9 cellular contexts compared by ENCODE assay signal in the genomic region with DNA sequence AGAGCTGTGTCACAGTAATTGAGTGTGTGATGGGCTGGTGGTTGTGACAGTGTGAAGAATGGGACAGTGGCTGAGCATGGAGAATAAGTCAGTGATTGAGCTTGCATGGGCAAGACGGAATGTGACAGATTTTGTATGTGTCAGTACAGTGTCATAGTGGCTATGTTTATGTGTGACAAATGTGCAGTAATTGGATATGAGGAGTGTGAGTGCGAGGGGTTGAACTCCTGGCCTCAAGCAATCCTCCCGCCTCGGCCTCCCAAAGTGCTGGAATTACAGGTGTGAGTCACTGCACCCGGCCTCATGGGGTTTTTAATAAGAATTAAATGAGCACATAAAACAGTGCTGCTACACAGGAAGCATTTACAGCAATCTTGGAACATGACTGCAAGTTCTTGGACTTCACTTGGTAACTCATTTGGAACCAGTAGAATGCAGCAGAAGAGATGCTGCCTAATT. TPM values are rescaled to one million over a fixed set of nuclear protein-coding genes. Genes with fewer than 3 reads are reported as not detected.
DNase-seq lines count a peak whose midpoint lies in the region; ATAC-seq and TF ChIP-seq lines count a peak whose summit lies in the region.
"Had no signal": no experiment of that assay in that cellular context is flagged by ENCODE, and none has a peak within 500 bp of the region (broad histone marks: within the 10 kb centered on the region; RNA-seq: fewer than 3 reads in every experiment).

No MANE protein-coding gene starts in this region.

- peaks cover 0 to 6% (median 0%) of the 10 kb centered on the region in 5 donors for H3K27me3 Mint-ChIP-seq in naive thymus-derived CD4-positive, alpha-beta T cell

- H3K9ac ChIP-seq in BLaER1 (no peak overlapping the region), KMS-11 (no peak overlapping the region)

- intact Hi-C loops in naive thymus-derived CD4-positive, alpha-beta T cell (cut with micrococcal nuclease): loop anchor here (1.0 to 10.0 kb wide), 12 partner anchors 39 to 1082 kb away; partner anchors contain the start of genes FAR1 (in 2 of the 2), BMAL1 (in 1 of the 2), COPB1 (in 1 of the 2) and CYP2R1 (in 1 of the 2)

- H2AFZ ChIP-seq in KMS-11 (ENCODE audit: low read depth): no peak overlapping the region

- H3K27me3 ChIP-seq in BLaER1: no peaks in the 10 kb centered on the region; the same call in 1 of the 2 replicates
- no peaks in the 10 kb centered on the region for H3K27me3 ChIP-seq in KMS-11 (ENCODE audit: insufficient read depth, low read depth)
- no peaks in the 10 kb centered on the region for H3K27me3 ChIP-seq in naive thymus-derived CD4-positive, alpha-beta T cell (ENCODE audit: control insufficient read depth in 2 of 2, insufficient read depth in 2 of 2, low read length in 2 of 2)

- H3K4me3 ChIP-seq in BLaER1 (no peak overlapping the region), KMS-11 (IDR thresholded peaks at IDR 0.05; ENCODE audit: insufficient read depth, low read depth, low read length) (no peak overlapping the region), choroid plexus epithelial cell (ENCODE audit: low read depth, low read length) (peak overlapping the region; percentile 86)
- H3K4me3 ChIP-seq in naive thymus-derived CD4-positive, alpha-beta T cell (ENCODE audit: low read length): peak overlapping the region; percentile 52

- H3K27ac Mint-ChIP-seq in naive thymus-derived CD4-positive, alpha-beta T cell: peak overlapping the region in 4 of 9 donors; percentile 10 to 51 (median 41)

- no peak overlapping the region for H3K27ac ChIP-seq in BLaER1
- no peak overlapping the region for H3K27ac ChIP-seq in KMS-11
- no peak overlapping the region for H3K27ac ChIP-seq in naive thymus-derived CD4-positive, alpha-beta T cell (ENCODE audit: low read depth, low read length)

- ATAC-seq in naive thymus-derived CD4-positive, alpha-beta T cell: no peak
- ATAC-seq in HG03520 (IDR thresholded peaks at IDR 0.05; ENCODE audit: unreplicated experiment): no peak

- H3K4me1 Mint-ChIP-seq in naive thymus-derived CD4-positive, alpha-beta T cell: peaks cover 22 to 50% (median 26%) of the 10 kb centered on the region in 7 donors

- H3K4me2 ChIP-seq in BLaER1 (peak overlapping the region; percentile 91; the same call in 1 of the 2 replicates), KMS-11 (peak overlapping the region; percentile 15; the same call in 1 of the 2 replicates)

- H3K9me3 Mint-ChIP-seq in naive thymus-derived CD4-positive, alpha-beta T cell: no peaks in the 10 kb centered on the region

- H4K20me1 ChIP-seq in BLaER1 (peaks cover 32% of the 10 kb centered on the region), KMS-11 (ENCODE audit: insufficient read depth) (no peaks in the 10 kb centered on the region)

- POLR2A ChIA-PET in naive thymus-derived CD4-positive, alpha-beta T cell (lab: Charles Lee): no interaction called here

- H3K9me3 ChIP-seq in BLaER1: no peaks in the 10 kb centered on the region
- H3K9me3 ChIP-seq in naive thymus-derived CD4-positive, alpha-beta T cell (ENCODE audit: control insufficient read depth in 2 of 3, low read length in 3 of 3): no peaks in the 10 kb centered on the region

- TF ChIP-seq CTCF in KMS-11 (conservative IDR thresholded peaks at IDR 0.05; ENCODE audit: low read depth, low read length): no peak
- TF ChIP-seq CTCF in choroid plexus epithelial cell (conservative IDR thresholded peaks at IDR 0.05; ENCODE audit: low read depth, low read length): no peak
- no peak for TF ChIP-seq CTCF in GM10266 (IDR thresholded peaks at IDR 0.05; ENCODE audit: control insufficient read depth, insufficient read depth, low read depth, missing control alignments)

- CTCF ChIA-PET in naive thymus-derived CD4-positive, alpha-beta T cell (lab: Charles Lee): no interaction called here

- H3K36me3 Mint-ChIP-seq in naive thymus-derived CD4-positive, alpha-beta T cell: peaks cover 0 to 11% (median 0%) of the 10 kb centered on the region in 5 donors

- no peaks in the 10 kb centered on the region for H3K36me3 ChIP-seq in BLaER1
- no peaks in the 10 kb centered on the region for H3K36me3 ChIP-seq in KMS-11 (ENCODE audit: insufficient read depth)
- H3K36me3 ChIP-seq in naive thymus-derived CD4-positive, alpha-beta T cell (ENCODE audit: control insufficient read depth in 2 of 3, insufficient read depth in 3 of 3, low read length in 3 of 3): no peaks in the 10 kb centered on the region

- H3K79me2 ChIP-seq in KMS-11 (ENCODE audit: insufficient read depth, low read depth): peaks cover 3% of the 10 kb centered on the region; the same call in 1 of the 2 replicates

- H3K4me1 ChIP-seq in BLaER1 (peaks cover 9% of the 10 kb centered on the region), KMS-11 (ENCODE audit: low read depth, poor library complexity, severe bottlenecking) (peaks cover 5% of the 10 kb centered on the region)
- H3K4me1 ChIP-seq in naive thymus-derived CD4-positive, alpha-beta T cell (ENCODE audit: control insufficient read depth in 2 of 2, insufficient read depth in 2 of 2, low read length in 2 of 2): peaks cover 7% of the 10 kb centered on the region in 2 donors

- H3K4me3 Mint-ChIP-seq in naive thymus-derived CD4-positive, alpha-beta T cell: peak overlapping the region; percentile 61 to 97 (median 78)

- no peak for DNase-seq in choroid plexus epithelial cell (ENCODE audit: low read depth)
- DNase-seq in naive thymus-derived CD4-positive, alpha-beta T cell: no peak
- no peak for DNase-seq in middle frontal gyrus (ENCODE audit: extremely low spot score, low spot score)
- no peak for DNase-seq in GM10266 (ENCODE audit: extremely low spot score)
- no peak for DNase-seq in medulla oblongata (ENCODE audit: extremely low spot score)
- DNase-seq: KG1 had no signal

RNA-seq across cellular contexts. Expression of gene RRAS2, which starts 0.6 kb away (rescaled TPM):
- total RNA-seq in naive thymus-derived CD4-positive, alpha-beta T cell: 10 to 100 TPM; 12.6 to 55.3 (median 22.2) TPM
- polyA plus RNA-seq in naive thymus-derived CD4-positive, alpha-beta T cell: 1 to 10 TPM; 6.0 to 8.3 TPM

Comparison
In these comparisons a context has a peak if more than half of its experiments do, and no peak if none do; other contexts are left out.
1. H3K4me3 ChIP-seq: peak in choroid plexus epithelial cell (single experiment) and naive thymus-derived CD4-positive, alpha-beta T cell (single experiment); none in BLaER1 (single experiment) and KMS-11 (single experiment).